ENCODE assay signal across 22 cellular contexts in the genomic region with DNA sequence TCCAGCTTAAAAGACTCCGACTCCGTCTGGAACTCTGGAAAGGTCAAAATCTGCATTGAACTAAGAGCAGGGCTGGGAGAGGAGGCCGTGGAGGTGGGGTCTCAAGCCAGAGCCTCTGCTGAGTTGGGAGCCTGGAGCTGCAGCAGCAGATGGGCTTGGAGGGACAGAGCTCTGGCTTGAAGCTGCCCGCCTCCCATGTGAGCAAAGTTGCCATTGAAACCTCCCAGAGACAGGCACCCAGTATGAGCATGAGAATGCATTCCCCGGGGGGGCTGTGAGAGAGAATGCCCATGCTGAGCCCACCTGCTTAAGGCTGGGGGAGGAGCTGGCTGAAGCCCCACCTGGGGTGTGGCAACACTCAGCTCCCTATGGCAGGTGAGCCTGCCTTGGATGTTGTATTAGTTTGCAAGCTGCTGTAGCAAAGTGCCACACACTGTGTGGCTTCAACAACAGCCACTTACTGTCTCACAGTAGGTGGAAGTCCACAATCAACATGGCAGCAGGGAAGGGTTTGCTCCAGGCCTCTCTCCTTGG. TPM values are rescaled to one million over a fixed set of nuclear protein-coding genes. Genes with fewer than 3 reads are reported as not detected.
A peak's percentile ranks its signal among the peaks of the same experiment; 100 is the strongest.
DNase-seq lines count a peak whose midpoint lies in the region.
"Had no signal": no experiment of that assay in that cellular context is flagged by ENCODE, and none has a peak within 500 bp of the region (broad histone marks: within the 10 kb centered on the region; RNA-seq: fewer than 3 reads in every experiment).

No MANE protein-coding gene starts in this region.

- H3K79me1 ChIP-seq in neuronal stem cell (ENCODE audit: low read depth, low read length) (peaks cover 2% of the 10 kb centered on the region), trophoblast cell (ENCODE audit: low read length) (no peaks in the 10 kb centered on the region)

- H3K9me3 ChIP-seq in neuronal stem cell (replicated peaks in 1 of 2; ENCODE audit: control insufficient read depth in 2 of 2, insufficient read depth in 1 of 2, low read depth in 1 of 2, low read length in 2 of 2) (peaks cover 0 to 5% of the 10 kb centered on the region in 2 donors), trophoblast cell (ENCODE audit: insufficient read depth, low read depth, low read length) (no peaks in the 10 kb centered on the region)
- H3K9me3 ChIP-seq: BLaER1 treated with 17β-estradiol and CSF1 and Interleukin-3, amounts not matched to agents 10 nM and 100 nM; SK-N-SH had no signal

- no peak overlapping the region for H2BK120ac ChIP-seq in neuronal stem cell (ENCODE audit: low read depth, low read length)
- H2BK120ac ChIP-seq in trophoblast cell (ENCODE audit: insufficient read depth, low read length, poor library complexity), result no peak overlapping the region

- H4K91ac ChIP-seq in neuronal stem cell (ENCODE audit: low read depth, low read length, poor library complexity) (no peak overlapping the region), trophoblast cell (ENCODE audit: low read depth, low read length) (no peak overlapping the region)

- no peak overlapping the region for H4K12ac ChIP-seq in trophoblast cell (ENCODE audit: low read depth, low read length)

- H2AK5ac ChIP-seq in neuronal stem cell (ENCODE audit: low read depth, low read length) (no peak overlapping the region), trophoblast cell (ENCODE audit: low read length) (no peak overlapping the region)

- H3K4me1 ChIP-seq in neuronal stem cell (ENCODE audit: control insufficient read depth in 2 of 2, insufficient read depth in 1 of 2, low read depth in 1 of 2, low read length in 2 of 2), result peaks cover 0 to 5% of the 10 kb centered on the region in 2 donors
- no peaks in the 10 kb centered on the region for H3K4me1 ChIP-seq in trophoblast cell (ENCODE audit: control insufficient read depth in 1 of 2, insufficient read depth in 2 of 2, low read length in 2 of 2)

- H3K18ac ChIP-seq in neuronal stem cell (ENCODE audit: low read length) (peak overlapping the region; percentile 27), trophoblast cell (ENCODE audit: low read length) (no peak overlapping the region)

- H3K4me2 ChIP-seq in neuronal stem cell (ENCODE audit: insufficient read depth, low read length, poor library complexity, severe bottlenecking) (no peak overlapping the region), trophoblast cell (ENCODE audit: low read length) (no peak overlapping the region)
- H3K4me2 ChIP-seq: BLaER1 treated with 17β-estradiol and CSF1 and Interleukin-3, amounts not matched to agents 10 nM and 100 nM; SK-N-SH had no signal

- intact Hi-C loops in cardiac septum (cut with DNase I), result no loop called here

- no peaks in the 10 kb centered on the region for H3K79me2 ChIP-seq in trophoblast cell (ENCODE audit: control insufficient read depth, insufficient read depth, low read length, poor library complexity)

- H3K23ac ChIP-seq in neuronal stem cell (ENCODE audit: low read depth, low read length, poor library complexity) (no peak overlapping the region), trophoblast cell (ENCODE audit: low read length) (no peak overlapping the region)

- H3K4ac ChIP-seq in neuronal stem cell (ENCODE audit: low read length) (no peak overlapping the region), trophoblast cell (ENCODE audit: low read depth, low read length) (no peak overlapping the region)

- no peaks in the 10 kb centered on the region for H3K36me3 ChIP-seq in H7 (replicated peaks; ENCODE audit: control insufficient read depth, insufficient read depth, low read length)
- H3K36me3 ChIP-seq in neuronal stem cell (replicated peaks in 1 of 2; ENCODE audit: control insufficient read depth in 2 of 2, insufficient read depth in 2 of 2, low read length in 2 of 2), result no peaks in the 10 kb centered on the region
- H3K36me3 ChIP-seq in trophoblast cell (ENCODE audit: control insufficient read depth in 1 of 2, insufficient read depth in 2 of 2, low read length in 2 of 2), result no peaks in the 10 kb centered on the region
- H3K36me3 ChIP-seq: BLaER1 treated with 17β-estradiol and CSF1 and Interleukin-3, amounts not matched to agents 10 nM and 100 nM had no signal

- H3K4me3 ChIP-seq in H7 (ENCODE audit: insufficient read depth, low read depth, low read length), result no peak overlapping the region
- H3K4me3 ChIP-seq in neuronal stem cell (ENCODE audit: low read length in 2 of 2), result no peak overlapping the region
- no peak overlapping the region for H3K4me3 ChIP-seq in trophoblast cell (ENCODE audit: low read depth, low read length)
- H3K4me3 ChIP-seq: BLaER1 treated with 17β-estradiol and CSF1 and Interleukin-3, amounts not matched to agents 10 nM and 100 nM had no signal

- H3K14ac ChIP-seq in neuronal stem cell (ENCODE audit: low read length) (no peak overlapping the region), trophoblast cell (ENCODE audit: low read length) (no peak overlapping the region)

- peak overlapping the region; percentile 58 for H3K27ac ChIP-seq in caudate nucleus (ENCODE audit: low read depth, low read length)
- H3K27ac ChIP-seq in neuronal stem cell (replicated peaks; ENCODE audit: low read length), result no peak overlapping the region
- H3K27ac ChIP-seq in trophoblast cell (ENCODE audit: low read depth, low read length), result no peak overlapping the region
- H3K27ac ChIP-seq: BLaER1 treated with 17β-estradiol and CSF1 and Interleukin-3, amounts not matched to agents 10 nM and 100 nM had no signal

- H2BK12ac ChIP-seq in neuronal stem cell (ENCODE audit: low read length) (no peak overlapping the region), trophoblast cell (ENCODE audit: low read length) (no peak overlapping the region)

- H2BK15ac ChIP-seq in neuronal stem cell (ENCODE audit: low read length), result no peak overlapping the region

- H3K9ac ChIP-seq in neuronal stem cell (ENCODE audit: low read depth, low read length, poor library complexity) (no peak overlapping the region), trophoblast cell (ENCODE audit: low read length) (no peak overlapping the region)
- H3K9ac ChIP-seq: BLaER1 treated with 17β-estradiol and CSF1 and Interleukin-3, amounts not matched to agents 10 nM and 100 nM; SK-N-SH had no signal

- WGBS in neuronal stem cell (ENCODE audit: extremely low coverage in 2 of 2, insufficient read length in 2 of 2, insufficient replicate concordance in 1 of 2), 2 donors, result no CpG with 5 or more reads among the region's 5 CpGs
- WGBS in trophoblast cell (ENCODE audit: extremely low coverage, insufficient coverage, insufficient read length), result no CpG with 5 or more reads among the region's 5 CpGs

- H2AFZ ChIP-seq in neuronal stem cell (ENCODE audit: low read length) (no peak overlapping the region), trophoblast cell (ENCODE audit: insufficient read depth, low read length, poor library complexity) (no peak overlapping the region)

- DNase-seq in H7 (peak; percentile 73), NCI-H345 treated with DMSO at 0.1 percent for 48 hours (lab: John Stamatoyannopoulos, UW; ENCODE audit: unreplicated experiment) (peak; percentile 22), caudate nucleus (lab: John Stamatoyannopoulos, UW) (no peak), neuronal stem cell (ENCODE audit: low spot score) (no peak), trophoblast cell (no peak), cardiac septum (ENCODE audit: low spot score) (no peak), NCI-H146 treated with DMSO at 0.1 percent for 48 hours (lab: John Stamatoyannopoulos, UW; ENCODE audit: unreplicated experiment) (no peak)
- DNase-seq: CD4-positive, alpha-beta T cell; Karpas-422; NCI-H1092; NCI-H1417 treated with DMSO at 0.1 percent for 48 hours; NCI-H1930; NCI-H510A; SIG-M5; SK-N-SH; SW 1271 had no signal

- no peak overlapping the region for H2BK5ac ChIP-seq in neuronal stem cell (ENCODE audit: low read length)
- H2BK5ac ChIP-seq in trophoblast cell (ENCODE audit: low read depth, low read length, poor library complexity), result no peak overlapping the region

- no peak overlapping the region for H4K8ac ChIP-seq in neuronal stem cell (ENCODE audit: low read depth, low read length)
- no peak overlapping the region for H4K8ac ChIP-seq in trophoblast cell (ENCODE audit: low read depth, low read length)

- H3K27me3 ChIP-seq in H7 (ENCODE audit: control insufficient read depth, insufficient read depth, low read length), result no peaks in the 10 kb centered on the region
- peaks cover 0 to 76% (median 0%) of the 10 kb centered on the region in 3 experiments for H3K27me3 ChIP-seq in neuronal stem cell (ENCODE audit: control insufficient read depth in 3 of 3, insufficient read depth in 3 of 3, low read depth in 1 of 3, low read length in 3 of 3)
- no peaks in the 10 kb centered on the region for H3K27me3 ChIP-seq in trophoblast cell (ENCODE audit: insufficient read depth, low read length)

RNA-seq across cellular contexts. Expression of a gene that starts 9.6 kb away (rescaled TPM):
- 0.52 and 1.1 TPM in 2 replicates for total RNA-seq in H7 (2014; rRNA removed; shearing (Covaris generic))
- polyA plus RNA-seq in neuronal stem cell (2013, experiment 1 of 2), result 0.68 TPM
- 0.57 TPM for polyA plus RNA-seq in neuronal stem cell (2013, experiment 2 of 2)
- polyA plus RNA-seq in trophoblast cell (2013), result not detected in 2 replicates
- total RNA-seq in cardiac septum, result 0.08 TPM
- total RNA-seq: G401, H4, HepG2, HT1080 had no signal
- polyA plus RNA-seq: AG04450, HepG2, SK-N-SH had no signal

RNA-seq across cellular contexts. Expression of a gene that starts 26.1 kb away (rescaled TPM):
- 1.3 and 1.4 TPM in 2 replicates for total RNA-seq in H7 (2014; rRNA removed; shearing (Covaris generic))
- 17.6 TPM for polyA plus RNA-seq in neuronal stem cell (2013, experiment 1 of 2)
- polyA plus RNA-seq in neuronal stem cell (2013, experiment 2 of 2), result 17.1 TPM
- not detected in 2 replicates for polyA plus RNA-seq in trophoblast cell (2013)
- total RNA-seq in cardiac septum, result not detected
- total RNA-seq: CD4-positive, alpha-beta T cell; G401; H4; HepG2; HT1080 had no signal
- polyA plus RNA-seq: AG04450, HepG2, SK-N-SH had no signal

RNA-seq across cellular contexts. Expression of a gene that starts 31.7 kb away (rescaled TPM):
- total RNA-seq in H7 (2014; rRNA removed; shearing (Covaris generic)), result not detected in 2 replicates
- polyA plus RNA-seq in neuronal stem cell (2013, experiment 1 of 2), result 0.22 TPM
- 0.24 TPM for polyA plus RNA-seq in neuronal stem cell (2013, experiment 2 of 2)
- polyA plus RNA-seq in trophoblast cell (2013), result not detected in 2 replicates
- 0.16 TPM for total RNA-seq in cardiac septum
- total RNA-seq: CD4-positive, alpha-beta T cell; G401; H4; HepG2; HT1080 had no signal
- polyA plus RNA-seq: AG04450, HepG2, SK-N-SH had no signal

Comparison
In these comparisons a context has a peak if more than half of its experiments do, and no peak if none do; other contexts are left out.
1. DNase-seq: peak in H7 (single experiment) and NCI-H345 treated with DMSO at 0.1 percent for 48 hours (single experiment); none in caudate nucleus (0 of 61), neuronal stem cell (single experiment), trophoblast cell (0 of 2), cardiac septum (single experiment) and NCI-H146 treated with DMSO at 0.1 percent for 48 hours (single experiment).